In genomic region chr6:7615611-7616383, GRCh38 we compare ENCODE assay signal across 8 cellular contexts. TPM values are rescaled to one million over a fixed set of nuclear protein-coding genes. Genes with fewer than 3 reads are reported as not detected.
DNase-seq lines count a peak whose midpoint lies in the region; ATAC-seq and TF ChIP-seq lines count a peak whose summit lies in the region.

No MANE protein-coding gene starts in this region.

- H3K9me2 ChIP-seq in SU-DHL-6 (replicated peaks; ENCODE audit: insufficient read depth, low read length) = no peaks in the 10 kb centered on the region

- no peaks in the 10 kb centered on the region for H3K4me1 ChIP-seq in mesenchymal stem cell (ENCODE audit: control insufficient read depth, insufficient read depth, low read depth, low read length)
- H3K4me1 ChIP-seq in vagina = peaks cover 11% of the 10 kb centered on the region

- H3K14ac ChIP-seq in mesenchymal stem cell (ENCODE audit: low read length in 2 of 2) = no peak overlapping the region

- H3K79me1 ChIP-seq in mesenchymal stem cell (replicated peaks; ENCODE audit: low read length, poor library complexity, severe bottlenecking) = peaks cover 3% of the 10 kb centered on the region

- no peak overlapping the region for H4K8ac ChIP-seq in mesenchymal stem cell (ENCODE audit: low read length)

- H2BK5ac ChIP-seq in mesenchymal stem cell (ENCODE audit: low read depth, low read length, poor library complexity, severe bottlenecking) = no peak overlapping the region

- H3K4ac ChIP-seq in mesenchymal stem cell (ENCODE audit: low read depth in 1 of 2, low read length in 2 of 2) = no peak overlapping the region

- H3K27ac Mint-ChIP-seq in activated naive CD4-positive, alpha-beta T cell treated with anti-CD3 and anti-CD28 coated beads for 36 hours = no peak overlapping the region
- H3K27ac Mint-ChIP-seq in effector memory CD8-positive, alpha-beta T cell = peak overlapping the region in 1 of 2 donors; percentile 45

- H2BK15ac ChIP-seq in mesenchymal stem cell (ENCODE audit: low read depth, poor library complexity, severe bottlenecking) = no peak overlapping the region

- H3K27me3 Mint-ChIP-seq in activated naive CD4-positive, alpha-beta T cell treated with anti-CD3 and anti-CD28 coated beads for 36 hours (ENCODE audit: low read depth) = no peaks in the 10 kb centered on the region
- peaks cover 0 to 9% of the 10 kb centered on the region in 2 donors for H3K27me3 Mint-ChIP-seq in effector memory CD8-positive, alpha-beta T cell

- H3K9me3 ChIP-seq in SU-DHL-6 (ENCODE audit: insufficient read depth, low read length) (no peaks in the 10 kb centered on the region), mesenchymal stem cell (ENCODE audit: control insufficient read depth, low read length) (no peaks in the 10 kb centered on the region), vagina (no peaks in the 10 kb centered on the region)

- no peak overlapping the region for H4K91ac ChIP-seq in mesenchymal stem cell (ENCODE audit: low read length)

- no peaks in the 10 kb centered on the region for H4K20me1 ChIP-seq in SU-DHL-6 (ENCODE audit: low read depth, low read length)

- H2BK12ac ChIP-seq in mesenchymal stem cell (ENCODE audit: low read length in 2 of 2) = no peak overlapping the region

- H2AK5ac ChIP-seq in mesenchymal stem cell (ENCODE audit: low read length, severe bottlenecking) = no peak overlapping the region

- H3K27me3 ChIP-seq in SU-DHL-6 (ENCODE audit: low read length) (no peaks in the 10 kb centered on the region), mesenchymal stem cell (ENCODE audit: control insufficient read depth in 1 of 2, insufficient read depth in 1 of 2, low read length in 2 of 2) (no peaks in the 10 kb centered on the region), vagina (no peaks in the 10 kb centered on the region)

- H2AFZ ChIP-seq in SU-DHL-6 (ENCODE audit: low read depth, low read length, severe bottlenecking) (no peak overlapping the region), mesenchymal stem cell (ENCODE audit: low read depth, low read length) (no peak overlapping the region)

- peaks cover 14% of the 10 kb centered on the region for H3K4me1 Mint-ChIP-seq in activated naive CD4-positive, alpha-beta T cell treated with anti-CD3 and anti-CD28 coated beads for 36 hours (ENCODE audit: low read depth)
- H3K4me1 Mint-ChIP-seq in effector memory CD8-positive, alpha-beta T cell (ENCODE audit: low read depth in 2 of 2) = peaks cover 5 to 10% of the 10 kb centered on the region in 2 donors

- TF ChIP-seq POLR2A in vagina (IDR thresholded peaks at IDR 0.05) = no peak

- intact Hi-C loops in activated naive CD4-positive, alpha-beta T cell treated with anti-CD3 and anti-CD28 coated beads for 36 hours (cut with micrococcal nuclease) = loop anchor here (1.0 to 2.0 kb wide), 8 partner anchors 107 to 939 kb away; partner anchors contain the start of genes CAGE1 and RIOK1
- intact Hi-C loops in vagina (cut with DNase I) = no loop called here

- TF ChIP-seq CTCF in SU-DHL-6 (IDR thresholded peaks at IDR 0.05; ENCODE audit: insufficient read depth, low read length, poor library complexity, severe bottlenecking) (peak; percentile 89), vagina (IDR thresholded peaks at IDR 0.05) (peak in 2 of 3 experiments; percentile 54 to 57)

- H3K9ac ChIP-seq in SU-DHL-6 (ENCODE audit: low read length) (no peak overlapping the region), mesenchymal stem cell (ENCODE audit: low read length) (peak overlapping the region; percentile 62)

- no peaks in the 10 kb centered on the region for H3K36me3 ChIP-seq in SU-DHL-6 (ENCODE audit: low read length)
- H3K36me3 ChIP-seq in mesenchymal stem cell (ENCODE audit: control insufficient read depth in 1 of 2, insufficient read depth in 2 of 2, low read depth in 1 of 2, low read length in 2 of 2) = peaks cover 9 to 28% of the 10 kb centered on the region in 2 experiments
- H3K36me3 ChIP-seq in vagina = no peaks in the 10 kb centered on the region

- H3F3A ChIP-seq in SU-DHL-6 (ENCODE audit: insufficient read depth) = peaks cover 9% of the 10 kb centered on the region; the same call in 1 of the 2 replicates

- H3K4me2 ChIP-seq in SU-DHL-6 (ENCODE audit: low read depth, low read length, poor library complexity, severe bottlenecking) (no peak overlapping the region), mesenchymal stem cell (ENCODE audit: low read length, poor library complexity, severe bottlenecking) (no peak overlapping the region)

- peak; percentile 48 for ATAC-seq in effector memory CD8-positive, alpha-beta T cell (replicated peaks)
- ATAC-seq in HG03139 (IDR thresholded peaks at IDR 0.05; ENCODE audit: unreplicated experiment) = no peak

- CTCF ChIA-PET in activated naive CD4-positive, alpha-beta T cell treated with anti-CD3 and anti-CD28 coated beads for 36 hours (lab: Charles Lee) = interaction anchor here (0.5 to 3.0 kb wide), 21 partner anchors 11 to 881 kb away, joined by 3 to 23 read pairs (median 3); partner anchors contain the start of genes CAGE1 and RIOK1

- H3K18ac ChIP-seq in mesenchymal stem cell (ENCODE audit: low read depth in 1 of 2, low read length in 2 of 2) = no peak overlapping the region

- no peaks in the 10 kb centered on the region for H3K9me3 Mint-ChIP-seq in activated naive CD4-positive, alpha-beta T cell treated with anti-CD3 and anti-CD28 coated beads for 36 hours
- no peaks in the 10 kb centered on the region for H3K9me3 Mint-ChIP-seq in effector memory CD8-positive, alpha-beta T cell

- no peak overlapping the region for H3K4me3 Mint-ChIP-seq in activated naive CD4-positive, alpha-beta T cell treated with anti-CD3 and anti-CD28 coated beads for 36 hours
- peak overlapping the region in 1 of 2 donors; percentile 4 for H3K4me3 Mint-ChIP-seq in effector memory CD8-positive, alpha-beta T cell

- H3K79me2 ChIP-seq in SU-DHL-6 (ENCODE audit: insufficient read depth, low read length) = no peaks in the 10 kb centered on the region

- no peak overlapping the region for H3K27ac ChIP-seq in SU-DHL-6 (ENCODE audit: low read depth, low read length)
- no peak overlapping the region for H3K27ac ChIP-seq in mesenchymal stem cell (ENCODE audit: low read length, poor library complexity, severe bottlenecking)
- no peak overlapping the region for H3K27ac ChIP-seq in vagina

- H3K4me3 ChIP-seq in SU-DHL-6 (ENCODE audit: insufficient read depth, low read length, poor library complexity, severe bottlenecking) (no peak overlapping the region), mesenchymal stem cell (ENCODE audit: insufficient read depth in 1 of 2, low read depth in 1 of 2, low read length in 2 of 2) (peak overlapping the region in 1 of 2 experiments; percentile 58), vagina (no peak overlapping the region)

- 39% methylated on average over 7 of the region's 7 CpGs for WGBS in mesenchymal stem cell

- H3K36me3 Mint-ChIP-seq in activated naive CD4-positive, alpha-beta T cell treated with anti-CD3 and anti-CD28 coated beads for 36 hours (ENCODE audit: low read depth) = peaks cover 6% of the 10 kb centered on the region
- H3K36me3 Mint-ChIP-seq in effector memory CD8-positive, alpha-beta T cell (ENCODE audit: insufficient read depth) = peaks cover 15% of the 10 kb centered on the region

- H3K23ac ChIP-seq in mesenchymal stem cell (ENCODE audit: low read length in 2 of 2) = no peak overlapping the region

- H2BK120ac ChIP-seq in mesenchymal stem cell (ENCODE audit: low read depth, low read length) = no peak overlapping the region

- DNase-seq in activated naive CD4-positive, alpha-beta T cell treated with anti-CD3 and anti-CD28 coated beads for 36 hours = peak; percentile 58
- DNase-seq in activated naive CD4-positive, alpha-beta T cell treated with anti-CD3 and anti-CD28 coated beads, Interleukin-2, amount 50 U/mL, for 16 hours = no peak
- peak; percentile 51 for DNase-seq in LHCN-M2 (ENCODE audit: low read depth)
- DNase-seq in effector memory CD8-positive, alpha-beta T cell = peak; percentile 21 to 37 (median 31)
- peak; percentile 62 for DNase-seq in mesenchymal stem cell
- no peak for DNase-seq in vagina (ENCODE audit: extremely low spot score in 2 of 2)

RNA-seq across cellular contexts. Expression of gene SNRNP48, which starts 25.8 kb away (rescaled TPM):
- total RNA-seq in activated naive CD4-positive, alpha-beta T cell treated with anti-CD3 and anti-CD28 coated beads for 36 hours = 10 to 100 TPM; 22.7 to 22.8 TPM
- total RNA-seq in LHCN-M2 (2014; rRNA removed) (13.0 and 15.7 TPM in 2 replicates), vagina (9.6 TPM)
- polyA plus RNA-seq in LHCN-M2 (2012) = 4.0 TPM
- 9.5 TPM for polyA plus RNA-seq in mesenchymal stem cell (2013, experiment 1 of 2)
- polyA plus RNA-seq in mesenchymal stem cell (2013, experiment 2 of 2) = 10.3 TPM

Comparison
In these comparisons a context has a peak if more than half of its experiments do, and no peak if none do; other contexts are left out.
1. DNase-seq: peak in activated naive CD4-positive, alpha-beta T cell treated with anti-CD3 and anti-CD28 coated beads for 36 hours (single experiment), LHCN-M2 (single experiment), effector memory CD8-positive, alpha-beta T cell (3 of 3) and mesenchymal stem cell (single experiment); none in activated naive CD4-positive, alpha-beta T cell treated with anti-CD3 and anti-CD28 coated beads, Interleukin-2, amount 50 U/mL, for 16 hours (single experiment) and vagina (0 of 2).